1 cellular context compared by ENCODE assay signal in the genomic region with DNA sequence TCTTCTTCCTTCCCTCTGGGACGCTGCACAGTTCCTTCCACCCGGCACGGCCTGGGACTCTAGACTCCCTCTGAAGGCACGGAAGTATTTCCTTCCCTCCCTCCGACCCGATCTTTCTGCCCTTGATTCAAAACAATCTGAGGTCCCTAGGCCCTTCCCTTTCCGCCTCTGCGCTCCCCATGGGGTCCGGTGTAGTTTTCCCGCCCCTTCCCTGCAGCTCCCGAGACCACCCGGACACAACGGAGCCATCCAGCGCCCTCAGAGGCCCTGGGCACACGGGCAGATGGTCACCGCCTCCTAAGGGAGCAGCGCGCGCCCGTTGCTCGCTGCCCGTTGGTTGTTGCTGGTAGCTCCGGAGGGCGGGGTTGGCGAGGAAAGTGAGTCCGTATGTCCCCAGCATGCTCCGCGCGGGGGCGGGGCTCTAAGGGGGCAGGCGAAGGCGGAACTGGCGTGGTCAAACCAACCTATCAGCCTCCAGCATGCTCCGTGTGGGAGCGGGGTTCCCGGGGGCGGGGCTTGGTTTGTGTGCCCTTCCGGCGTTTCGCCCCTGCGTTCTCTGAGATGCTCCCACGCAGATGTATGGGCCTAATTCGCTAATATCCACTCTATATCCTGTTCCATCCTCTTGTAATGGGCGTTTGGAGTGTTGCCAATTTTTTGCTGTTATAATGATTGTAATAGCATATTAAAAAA.
TF ChIP-seq lines count a peak whose summit lies in the region.

No MANE protein-coding gene starts in this region.

TF ChIP-seq in SK-N-SH, 30 proteins besides CTCF, POLR2A, EP300 and RAD21 (continued from another document):
- no peak for TF ChIP-seq SIN3A (IDR thresholded peaks at IDR 0.05; ENCODE audit: borderline replicate concordance, low read depth, low read length)
- TF ChIP-seq CHD2 (IDR thresholded peaks at IDR 0.05; ENCODE audit: low read length, partially characterized antibody), result peak; percentile 56
- no peak for TF ChIP-seq EZH2phosphoT487 (IDR thresholded peaks at IDR 0.05; ENCODE audit: borderline replicate concordance, low read depth)
- TF ChIP-seq MEF2A (IDR thresholded peaks at IDR 0.05; ENCODE audit: borderline replicate concordance, low read depth), result no peak
- peak; percentile 84; the same call in 1 of the 2 replicates for TF ChIP-seq MXI1 (IDR thresholded peaks at IDR 0.05; ENCODE audit: low read depth, low read length)
